Comparison of ENCODE assay signal across 12 cellular contexts in genomic region chr6:8085053-8085511, GRCh38. TPM values are rescaled to one million over a fixed set of nuclear protein-coding genes. Genes with fewer than 3 reads are reported as not detected.
A peak's percentile ranks its signal among the peaks of the same experiment; 100 is the strongest.
DNase-seq lines count a peak whose midpoint lies in the region; ATAC-seq, FAIRE-seq and TF ChIP-seq lines count a peak whose summit lies in the region.
"Had no signal": no experiment of that assay in that cellular context is flagged by ENCODE, and none has a peak within 500 bp of the region (broad histone marks: within the 10 kb centered on the region; RNA-seq: fewer than 3 reads in every experiment).

No MANE protein-coding gene starts in this region.

- no TSS peak for BruUV-seq in IMR-90 (replicated peaks; lab: Mats Ljungman, UMichigan)

- H3K4me3 ChIP-seq in AG04450 (ENCODE audit: low read depth, low read length) (no peak overlapping the region), IMR-90 (ENCODE audit: insufficient read depth, low read depth, low read length) (no peak overlapping the region), astrocyte (ENCODE audit: insufficient read depth, low read depth, low read length) (no peak overlapping the region), liver (ENCODE audit: low read depth in 1 of 3, low read length in 3 of 3) (no peak overlapping the region)
- H3K4me3 ChIP-seq: colonic mucosa had no signal

- H3K4me1 ChIP-seq in IMR-90 (ENCODE audit: control insufficient read depth, insufficient read depth, low read length) (peaks cover 20% of the 10 kb centered on the region), astrocyte (ENCODE audit: insufficient read depth, low read length) (peaks cover 46% of the 10 kb centered on the region), liver (ENCODE audit: control insufficient read depth in 4 of 4, insufficient read depth in 4 of 4, low read length in 3 of 4) (peaks cover 13 to 37% (median 17%) of the 10 kb centered on the region in 4 donors)
- H3K4me1 ChIP-seq: colonic mucosa had no signal

- peaks cover 7 to 39% of the 10 kb centered on the region in 2 experiments for H3K79me1 ChIP-seq in IMR-90 (ENCODE audit: low read depth in 1 of 2, low read length in 2 of 2)

- H3K27ac ChIP-seq in AG04450 (ENCODE audit: low read depth, low read length) (peak overlapping the region; percentile 53), IMR-90 (ENCODE audit: insufficient read depth, low read length) (peak overlapping the region; percentile 54; the same call in 1 of the 2 replicates), astrocyte (ENCODE audit: low read depth, low read length) (peak overlapping the region; percentile 97), liver (ENCODE audit: low read depth in 1 of 2, low read length in 2 of 2) (peak overlapping the region; percentile 52 to 72)
- H3K27ac ChIP-seq: colonic mucosa, WERI-Rb-1 had no signal

- H3K9me3 Mint-ChIP-seq in astrocyte (ENCODE audit: unreplicated experiment): peaks cover 3% of the 10 kb centered on the region
- H3K9me3 Mint-ChIP-seq: stimulated activated naive CD8-positive, alpha-beta T cell treated with anti-CD3 and anti-CD28 coated beads, Interleukin-15, Interleukin-2, amounts not matched to agents 100 ng/mL and 50 ng/mL, for 24 hours had no signal

- H3K9ac ChIP-seq in IMR-90 (ENCODE audit: low read depth, low read length): no peak overlapping the region
- H3K9ac ChIP-seq in astrocyte (ENCODE audit: low read length): peak overlapping the region; percentile 70
- no peak overlapping the region for H3K9ac ChIP-seq in liver (ENCODE audit: low read depth in 1 of 2, low read length in 2 of 2)

- no peak overlapping the region for H2AK9ac ChIP-seq in IMR-90 (replicated peaks; ENCODE audit: low read depth, low read length, poor library complexity)

- no peak overlapping the region for H3K23ac ChIP-seq in IMR-90 (ENCODE audit: low read depth, low read length)

- no peak overlapping the region for H3K4me3 Mint-ChIP-seq in astrocyte (ENCODE audit: unreplicated experiment)
- H3K4me3 Mint-ChIP-seq: stimulated activated naive CD8-positive, alpha-beta T cell treated with anti-CD3 and anti-CD28 coated beads, Interleukin-15, Interleukin-2, amounts not matched to agents 100 ng/mL and 50 ng/mL, for 24 hours had no signal

- DNase-seq in AG04450 (ENCODE audit: low read depth, low spot score): peak; percentile 79
- DNase-seq in IMR-90: peak; percentile 95
- peak; percentile 90 for DNase-seq in astrocyte (ENCODE audit: low read depth)
- DNase-seq in DMS 273 treated with DMSO at 0.1 percent for 48 hours (lab: John Stamatoyannopoulos, UW): no peak
- DNase-seq in NCI-H510A (lab: John Stamatoyannopoulos, UW): no peak
- no peak for DNase-seq in NCI-H524 (lab: John Stamatoyannopoulos, UW)
- DNase-seq: colonic mucosa, KBM-7, WERI-Rb-1 had no signal

- H3K27me3 ChIP-seq in AG04450 (ENCODE audit: control insufficient read depth, insufficient read depth, low read length): no peaks in the 10 kb centered on the region
- no peaks in the 10 kb centered on the region for H3K27me3 ChIP-seq in IMR-90 (ENCODE audit: control insufficient read depth, insufficient read depth, low read length)
- H3K27me3 ChIP-seq in astrocyte (ENCODE audit: insufficient read depth, low read length): no peaks in the 10 kb centered on the region
- no peaks in the 10 kb centered on the region for H3K27me3 ChIP-seq in liver (ENCODE audit: control insufficient read depth in 4 of 4, insufficient read depth in 4 of 4, low read length in 3 of 4)
- H3K27me3 ChIP-seq: colonic mucosa had no signal

- H3K27me3 Mint-ChIP-seq in astrocyte (ENCODE audit: low read depth, unreplicated experiment): no peaks in the 10 kb centered on the region
- H3K27me3 Mint-ChIP-seq: stimulated activated naive CD8-positive, alpha-beta T cell treated with anti-CD3 and anti-CD28 coated beads, Interleukin-15, Interleukin-2, amounts not matched to agents 100 ng/mL and 50 ng/mL, for 24 hours had no signal

- peak overlapping the region; percentile 75; the same call in 1 of the 2 replicates for H2BK120ac ChIP-seq in IMR-90 (ENCODE audit: low read depth, low read length)

- no peak overlapping the region for H3K14ac ChIP-seq in IMR-90 (replicated peaks; ENCODE audit: low read depth, low read length)

- H3K36me3 Mint-ChIP-seq in astrocyte (ENCODE audit: low read depth, unreplicated experiment): peaks cover 25% of the 10 kb centered on the region

- H3K4me1 Mint-ChIP-seq in astrocyte (ENCODE audit: low read depth, unreplicated experiment): peaks cover 55% of the 10 kb centered on the region

- H2BK5ac ChIP-seq in IMR-90 (ENCODE audit: low read depth, low read length, poor library complexity, severe bottlenecking): peak overlapping the region; percentile 79

- peak overlapping the region; percentile 71; the same call in 1 of the 2 replicates for H3K4me2 ChIP-seq in IMR-90 (ENCODE audit: low read depth, low read length)
- peak overlapping the region; percentile 67 for H3K4me2 ChIP-seq in astrocyte (ENCODE audit: low read length)

- H4K91ac ChIP-seq in IMR-90 (ENCODE audit: insufficient read depth, low read depth, low read length): 0 out of 2 replicates have a peak overlapping the region, but pooled peaks have one; percentile 57

- WGBS in IMR-90 (ENCODE audit: extremely low coverage in 2 of 2, insufficient read length in 1 of 2), 2 experiments: no CpG with 5 or more reads among the region's 2 CpGs
- 28% methylated on average over 2 of the region's 2 CpGs for WGBS in liver

- no peak overlapping the region for H3K18ac ChIP-seq in IMR-90 (ENCODE audit: low read depth, low read length)

- no peak overlapping the region for H4K8ac ChIP-seq in IMR-90 (ENCODE audit: low read depth in 2 of 2, low read length in 2 of 2)

- CTCF ChIA-PET in AG04450 (lab: Charles Lee): interaction anchor here (0.7 to 1.2 kb wide), 2 partner anchors 26 to 134 kb away, joined by 6 read pairs; no protein-coding TSS in a partner anchor
- CTCF ChIA-PET in IMR-90 (lab: Yijun Ruan, JAX): interaction anchor here (0.9 to 1.0 kb wide), 2 partner anchors 12 to 348 kb away, joined by 3 to 5 read pairs; no protein-coding TSS in a partner anchor

- H3K9me1 ChIP-seq in IMR-90 (ENCODE audit: insufficient read depth, low read length): peaks cover 14% of the 10 kb centered on the region; the same call in 1 of the 2 replicates

- H2BK20ac ChIP-seq in IMR-90 (ENCODE audit: low read depth, low read length): peak overlapping the region; percentile 42; the same call in 1 of the 2 replicates

- H3K36me3 ChIP-seq in IMR-90 (ENCODE audit: control insufficient read depth, insufficient read depth, low read length): peaks cover 16% of the 10 kb centered on the region
- peaks cover 19% of the 10 kb centered on the region for H3K36me3 ChIP-seq in astrocyte (ENCODE audit: insufficient read depth, low read length)
- peaks cover 0 to 18% (median 9%) of the 10 kb centered on the region in 4 donors for H3K36me3 ChIP-seq in liver (ENCODE audit: control insufficient read depth in 4 of 4, insufficient read depth in 3 of 4, low read depth in 1 of 4, low read length in 3 of 4)
- H3K36me3 ChIP-seq: colonic mucosa had no signal

- no peaks in the 10 kb centered on the region; the same call in 1 of the 2 replicates for H4K20me1 ChIP-seq in IMR-90 (ENCODE audit: insufficient read depth, low read length)
- H4K20me1 ChIP-seq in astrocyte (ENCODE audit: insufficient read depth, low read length): no peaks in the 10 kb centered on the region

- FAIRE-seq in astrocyte (lab: Jason Lieb, UNC): peak; percentile 50

- H2AK5ac ChIP-seq in IMR-90 (ENCODE audit: low read depth, low read length): no peak overlapping the region

- peak overlapping the region; percentile 96 for H3K27ac Mint-ChIP-seq in astrocyte (ENCODE audit: unreplicated experiment)
- H3K27ac Mint-ChIP-seq: stimulated activated naive CD8-positive, alpha-beta T cell treated with anti-CD3 and anti-CD28 coated beads, Interleukin-15, Interleukin-2, amounts not matched to agents 100 ng/mL and 50 ng/mL, for 24 hours had no signal

- H4K5ac ChIP-seq in IMR-90 (ENCODE audit: low read depth, low read length): no peak overlapping the region

- no peak overlapping the region; the same call in 1 of the 2 replicates for H3K56ac ChIP-seq in IMR-90 (ENCODE audit: extremely low read depth, insufficient read depth, low read length)

- H2AFZ ChIP-seq in IMR-90 (replicated peaks; ENCODE audit: low read length, poor library complexity): no peak overlapping the region
- H2AFZ ChIP-seq in astrocyte (ENCODE audit: low read depth, low read length): no peak overlapping the region

- dilution Hi-C loops in IMR-90 (cut with HindIII; ENCODE audit: low sequenced_read_pairs, unreplicated experiment): no loop called here

- intact Hi-C loops in IMR-90 (cut with micrococcal nuclease): loop anchor here (2.0 kb wide), 1 partner anchor 18 kb away; the partner anchor contains the start of gene EEF1E1

- TF ChIP-seq RAD21 in IMR-90 (IDR thresholded peaks at IDR 0.05; ENCODE audit: low read length) (no peak), liver (IDR thresholded peaks at IDR 0.05) (peak; percentile 30 to 34)

- H3K4ac ChIP-seq in IMR-90 (ENCODE audit: low read depth, low read length): peak overlapping the region; percentile 51; the same call in 1 of the 2 replicates

- in situ Hi-C loops in IMR-90 (cut with MboI; ENCODE audit: low sequenced_read_pairs): no loop called here

- POLR2A ChIA-PET in AG04450 (lab: Yijun Ruan, JAX) (interaction anchor here (0.6 to 1.2 kb wide), 4 partner anchors 17 to 866 kb away, joined by 3 to 5 read pairs (median 4); partner anchors contain the start of gene EEF1E1), IMR-90 (lab: Charles Lee; ENCODE audit: unreplicated experiment) (no interaction called here)

- no peaks in the 10 kb centered on the region for H3K9me3 ChIP-seq in AG04450 (ENCODE audit: control insufficient read depth, insufficient read depth, low read length)
- H3K9me3 ChIP-seq in IMR-90 (ENCODE audit: control insufficient read depth, insufficient read depth, low read length): no peaks in the 10 kb centered on the region
- no peaks in the 10 kb centered on the region for H3K9me3 ChIP-seq in astrocyte (ENCODE audit: insufficient read depth, low read depth, low read length)
- H3K9me3 ChIP-seq in liver (ENCODE audit: control insufficient read depth in 4 of 4, low read length in 3 of 4): no peaks in the 10 kb centered on the region
- H3K9me3 ChIP-seq: colonic mucosa had no signal

- no peak for TF ChIP-seq CTCF in AG04450 (IDR thresholded peaks at IDR 0.05; ENCODE audit: low read depth, low read length)
- TF ChIP-seq CTCF in IMR-90 (conservative IDR thresholded peaks at IDR 0.05; ENCODE audit: low read depth, low read length): no peak
- TF ChIP-seq CTCF in astrocyte (IDR thresholded peaks at IDR 0.05; ENCODE audit: insufficient read depth, low read depth, low read length): no peak
- TF ChIP-seq CTCF in liver (IDR thresholded peaks at IDR 0.05; ENCODE audit: low read depth, low read length, missing input control): no peak

- TF ChIP-seq POLR2A in IMR-90 (IDR thresholded peaks at IDR 0.05; ENCODE audit: low read depth, low read length): no peak

- H2BK15ac ChIP-seq in IMR-90 (ENCODE audit: low read depth, low read length): peak overlapping the region; percentile 22; the same call in 1 of the 3 replicates

- peak; percentile 85 for ATAC-seq in IMR-90 (ENCODE audit: low read depth)
- ATAC-seq in GM19324 (IDR thresholded peaks at IDR 0.05; ENCODE audit: low FRiP score, unreplicated experiment): no peak

- peaks cover 7% of the 10 kb centered on the region for H3K79me2 ChIP-seq in astrocyte (ENCODE audit: insufficient read depth, low read length)

RNA-seq across cellular contexts. Expression of gene EEF1E1, which starts 17.3 kb away (rescaled TPM):
- 51.1 and 65.1 TPM in 2 replicates for polyA plus RNA-seq in AG04450 (2011; rRNA removed)
- polyA minus RNA-seq in AG04450 (2011; rRNA and poly(A)+ RNA removed): 13.0 and 20.3 TPM in 2 replicates
- 60.0 and 65.8 TPM in 2 replicates for total RNA-seq in IMR-90 (2012; rRNA removed)
- 68.6 and 77.3 TPM in 2 replicates for polyA plus RNA-seq in IMR-90 (2012; rRNA removed)
- polyA plus RNA-seq in IMR-90 (2012; cell fraction: cytosol; rRNA removed): 10.8 and 17.8 TPM in 2 replicates
- polyA plus RNA-seq in IMR-90 (2012; cell fraction: nucleus; rRNA removed; ENCODE audit: low replicate concordance): 3.3 and 22.4 TPM in 2 replicates
- 35.5 and 44.5 TPM in 2 replicates for total RNA-seq in astrocyte
- total RNA-seq in liver: 10 to 100 TPM; 16.4 to 20.1 TPM
- polyA plus RNA-seq in liver: 10 to 100 TPM; 12.9 to 30.6 TPM

RNA-seq across cellular contexts. Expression of gene BLOC1S5, which starts 20.9 kb away (rescaled TPM):
- 8.4 and 15.1 TPM in 2 replicates for polyA plus RNA-seq in AG04450 (2011; rRNA removed)
- 5.2 and 7.8 TPM in 2 replicates for polyA minus RNA-seq in AG04450 (2011; rRNA and poly(A)+ RNA removed)
- total RNA-seq in IMR-90 (2012; rRNA removed): 17.2 and 18.3 TPM in 2 replicates
- polyA plus RNA-seq in IMR-90 (2012; rRNA removed): 4.3 and 4.8 TPM in 2 replicates
- 1.3 and 1.7 TPM in 2 replicates for polyA plus RNA-seq in IMR-90 (2012; cell fraction: cytosol; rRNA removed)
- polyA plus RNA-seq in IMR-90 (2012; cell fraction: nucleus; rRNA removed; ENCODE audit: low replicate concordance): 0.17 and 1.5 TPM in 2 replicates
- 8.2 and 8.4 TPM in 2 replicates for total RNA-seq in astrocyte
- 10 to 100 TPM in 1 of 2 donors, 1 to 10 TPM in 1; 8.9 to 11.1 TPM for total RNA-seq in liver
- polyA plus RNA-seq in liver: 1 to 10 TPM; 5.2 to 5.3 TPM

Comparison
In these comparisons a context has a peak if more than half of its experiments do, and no peak if none do; other contexts are left out.
1. DNase-seq: peak in AG04450 (single experiment), IMR-90 (single experiment) and astrocyte (single experiment); none in DMS 273 treated with DMSO at 0.1 percent for 48 hours (single experiment), NCI-H510A (single experiment) and NCI-H524 (0 of 2).
2. Peak in every context shown above with its lines, with median percentiles within 50 percentile points of each other: H3K27ac ChIP-seq.